Comparison of ENCODE assay signal across 1 cellular context in genomic region chr1:54764132-54764921, GRCh38.
TF ChIP-seq lines count a peak whose summit lies in the region.

PARS2 (minus strand) TSS chr1:54764523; CDS start chr1:54759161, 5,362 bp downstream.

TF ChIP-seq in HepG2, 621 proteins besides CTCF, POLR2A, EP300 and RAD21 (continued from another document and continues in another):
- TF ChIP-seq CEBPZ (IDR thresholded peaks at IDR 0.05; ENCODE audit: low read length), result no peak
- TF ChIP-seq ZNF879 (CRISPR knock-in tag; IDR thresholded peaks at IDR 0.05), result no peak
- TF ChIP-seq KAT2B (IDR thresholded peaks at IDR 0.05; ENCODE audit: borderline replicate concordance, low read depth, low read length), result no peak
- TF ChIP-seq SP2 (CRISPR knock-in tag; IDR thresholded peaks at IDR 0.05), result peak; percentile 78
- TF ChIP-seq DNMT3B (CRISPR knock-in tag; conservative IDR thresholded peaks at IDR 0.05), result no peak
- TF ChIP-seq AGO1 (IDR thresholded peaks at IDR 0.05; ENCODE audit: low read depth, low read length, poor library complexity, severe bottlenecking), result peak; percentile 46
- TF ChIP-seq GPBP1L1 (CRISPR knock-in tag; IDR thresholded peaks at IDR 0.05), result no peak
- TF ChIP-seq ZNF607 (CRISPR knock-in tag; IDR thresholded peaks at IDR 0.05; ENCODE audit: borderline replicate concordance), result peak; percentile 81; the same call in 1 of the 2 replicates
- TF ChIP-seq NCOA1 (CRISPR knock-in tag; IDR thresholded peaks at IDR 0.05), result no peak
- no peak for TF ChIP-seq THYN1 (CRISPR knock-in tag; IDR thresholded peaks at IDR 0.05; ENCODE audit: borderline replicate concordance, low read depth)
- TF ChIP-seq ZNF891 (CRISPR knock-in tag; IDR thresholded peaks at IDR 0.05), result peak; percentile 86; the same call in 1 of the 2 replicates
- TF ChIP-seq HCFC1 (IDR thresholded peaks at IDR 0.05; ENCODE audit: low read depth, low read length), result peak; percentile 57; the same call in 1 of the 2 replicates
- TF ChIP-seq ZNF430 (CRISPR knock-in tag; IDR thresholded peaks at IDR 0.05), result 0 out of 2 replicates have a peak, but pooled peaks have one; percentile 35
- TF ChIP-seq CREB3 (CRISPR knock-in tag; IDR thresholded peaks at IDR 0.05), result no peak
- peak; percentile 85; the same call in 1 of the 2 replicates for TF ChIP-seq SRY (CRISPR knock-in tag; IDR thresholded peaks at IDR 0.05)
- no peak for TF ChIP-seq ATAD3A (CRISPR knock-in tag; IDR thresholded peaks at IDR 0.05)
- no peak for TF ChIP-seq ZNF75D (CRISPR knock-in tag; IDR thresholded peaks at IDR 0.05; ENCODE audit: borderline replicate concordance)
- TF ChIP-seq MED13 (CRISPR knock-in tag; IDR thresholded peaks at IDR 0.05), result no peak
- TF ChIP-seq ZBTB25 (CRISPR knock-in tag; IDR thresholded peaks at IDR 0.05), result peak; percentile 16; the same call in 1 of the 2 replicates
- peak; percentile 61; the same call in 1 of the 2 replicates for TF ChIP-seq ZNF350 (CRISPR knock-in tag; IDR thresholded peaks at IDR 0.05; ENCODE audit: borderline replicate concordance, low read depth)
- TF ChIP-seq IRF1 (CRISPR knock-in tag; IDR thresholded peaks at IDR 0.05; ENCODE audit: low read depth), result no peak
- 0 out of 2 replicates have a peak, but pooled peaks have one; percentile 32 for TF ChIP-seq NFAT5 (CRISPR knock-in tag; IDR thresholded peaks at IDR 0.05)
- TF ChIP-seq PCBP1 (IDR thresholded peaks at IDR 0.05; ENCODE audit: borderline replicate concordance, low read depth, low read length), result no peak
- 0 out of 2 replicates have a peak, but pooled peaks have one; percentile 24 for TF ChIP-seq MED1 (CRISPR knock-in tag; IDR thresholded peaks at IDR 0.05)
- no peak for TF ChIP-seq ZNF703 (CRISPR knock-in tag; IDR thresholded peaks at IDR 0.05; ENCODE audit: borderline replicate concordance)
- no peak for TF ChIP-seq TCF7 (IDR thresholded peaks at IDR 0.05; ENCODE audit: low read depth)
- TF ChIP-seq USF2 (IDR thresholded peaks at IDR 0.05; ENCODE audit: low read depth, low read length), result no peak
- TF ChIP-seq USF2 (CRISPR knock-in tag; IDR thresholded peaks at IDR 0.05; ENCODE audit: borderline replicate concordance), result no peak
- TF ChIP-seq PHF5A (CRISPR knock-in tag; IDR thresholded peaks at IDR 0.05; ENCODE audit: low read depth, unreplicated experiment), result peak; percentile 15
- no peak for TF ChIP-seq THAP8 (CRISPR knock-in tag; IDR thresholded peaks at IDR 0.05; ENCODE audit: borderline replicate concordance)
- no peak for TF ChIP-seq ZNF34 (CRISPR knock-in tag; IDR thresholded peaks at IDR 0.05; ENCODE audit: borderline replicate concordance)
- no peak for TF ChIP-seq GRHL1 (CRISPR knock-in tag; conservative IDR thresholded peaks at IDR 0.05)
- no peak for TF ChIP-seq ZNF660 (CRISPR knock-in tag; IDR thresholded peaks at IDR 0.05; ENCODE audit: borderline replicate concordance, low read depth)
- TF ChIP-seq PITX1 (CRISPR knock-in tag; IDR thresholded peaks at IDR 0.05), result peak; percentile 67; the same call in 1 of the 2 replicates
- no peak for TF ChIP-seq ZMYM2 (CRISPR knock-in tag; IDR thresholded peaks at IDR 0.05)
- no peak for TF ChIP-seq CHD4 (IDR thresholded peaks at IDR 0.05; ENCODE audit: borderline replicate concordance, low read length)
- peak; percentile 62; the same call in 1 of the 2 replicates for TF ChIP-seq ZBTB26 (CRISPR knock-in tag; IDR thresholded peaks at IDR 0.05; ENCODE audit: borderline replicate concordance)
- TF ChIP-seq PBX3 (CRISPR knock-in tag; IDR thresholded peaks at IDR 0.05; ENCODE audit: borderline replicate concordance), result no peak
- peak; percentile 55; the same call in 1 of the 2 replicates for TF ChIP-seq ZSCAN31 (CRISPR knock-in tag; IDR thresholded peaks at IDR 0.05; ENCODE audit: low read depth)
